1 cellular context compared by ENCODE assay signal in the genomic region with DNA sequence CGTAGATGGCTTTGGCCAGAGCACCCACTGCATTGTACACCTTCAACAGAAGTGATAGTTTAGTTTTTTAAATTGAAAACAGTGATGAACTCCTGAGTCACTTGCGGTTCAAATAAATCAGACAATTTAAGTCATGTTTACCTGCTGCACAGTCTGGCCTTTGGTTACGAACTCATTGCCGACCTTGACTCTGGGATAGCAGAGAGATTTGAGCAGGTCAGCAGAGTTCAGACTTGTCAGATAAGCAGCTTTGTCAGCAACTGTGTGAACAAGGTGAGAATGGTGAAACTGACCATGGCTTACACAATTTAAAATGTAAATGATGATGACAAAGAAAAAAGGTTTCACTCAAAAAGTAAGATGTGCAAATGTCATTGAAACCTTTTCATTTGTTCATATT.
TF ChIP-seq lines count a peak whose summit lies in the region.

No MANE protein-coding gene starts in this region.

TF ChIP-seq in HepG2, 621 proteins besides CTCF, POLR2A, EP300 and RAD21 (continued from another document and continues in another):
- TF ChIP-seq, protein P1, sequence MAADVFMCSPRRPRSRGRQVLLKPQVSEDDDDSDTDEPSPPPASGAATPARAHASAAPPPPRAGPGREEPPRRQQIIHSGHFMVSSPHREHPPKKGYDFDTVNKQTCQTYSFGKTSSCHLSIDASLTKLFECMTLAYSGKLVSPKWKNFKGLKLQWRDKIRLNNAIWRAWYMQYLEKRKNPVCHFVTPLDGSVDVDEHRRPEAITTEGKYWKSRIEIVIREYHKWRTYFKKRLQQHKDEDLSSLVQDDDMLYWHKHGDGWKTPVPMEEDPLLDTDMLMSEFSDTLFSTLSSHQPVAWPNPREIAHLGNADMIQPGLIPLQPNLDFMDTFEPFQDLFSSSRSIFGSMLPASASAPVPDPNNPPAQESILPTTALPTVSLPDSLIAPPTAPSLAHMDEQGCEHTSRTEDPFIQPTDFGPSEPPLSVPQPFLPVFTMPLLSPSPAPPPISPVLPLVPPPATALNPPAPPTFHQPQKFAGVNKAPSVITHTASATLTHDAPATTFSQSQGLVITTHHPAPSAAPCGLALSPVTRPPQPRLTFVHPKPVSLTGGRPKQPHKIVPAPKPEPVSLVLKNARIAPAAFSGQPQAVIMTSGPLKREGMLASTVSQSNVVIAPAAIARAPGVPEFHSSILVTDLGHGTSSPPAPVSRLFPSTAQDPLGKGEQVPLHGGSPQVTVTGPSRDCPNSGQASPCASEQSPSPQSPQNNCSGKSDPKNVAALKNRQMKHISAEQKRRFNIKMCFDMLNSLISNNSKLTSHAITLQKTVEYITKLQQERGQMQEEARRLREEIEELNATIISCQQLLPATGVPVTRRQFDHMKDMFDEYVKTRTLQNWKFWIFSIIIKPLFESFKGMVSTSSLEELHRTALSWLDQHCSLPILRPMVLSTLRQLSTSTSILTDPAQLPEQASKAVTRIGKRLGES (CRISPR knock-in tag; IDR thresholded peaks at IDR 0.05; ENCODE audit: borderline replicate concordance), result no peak
- TF ChIP-seq, protein P2, sequence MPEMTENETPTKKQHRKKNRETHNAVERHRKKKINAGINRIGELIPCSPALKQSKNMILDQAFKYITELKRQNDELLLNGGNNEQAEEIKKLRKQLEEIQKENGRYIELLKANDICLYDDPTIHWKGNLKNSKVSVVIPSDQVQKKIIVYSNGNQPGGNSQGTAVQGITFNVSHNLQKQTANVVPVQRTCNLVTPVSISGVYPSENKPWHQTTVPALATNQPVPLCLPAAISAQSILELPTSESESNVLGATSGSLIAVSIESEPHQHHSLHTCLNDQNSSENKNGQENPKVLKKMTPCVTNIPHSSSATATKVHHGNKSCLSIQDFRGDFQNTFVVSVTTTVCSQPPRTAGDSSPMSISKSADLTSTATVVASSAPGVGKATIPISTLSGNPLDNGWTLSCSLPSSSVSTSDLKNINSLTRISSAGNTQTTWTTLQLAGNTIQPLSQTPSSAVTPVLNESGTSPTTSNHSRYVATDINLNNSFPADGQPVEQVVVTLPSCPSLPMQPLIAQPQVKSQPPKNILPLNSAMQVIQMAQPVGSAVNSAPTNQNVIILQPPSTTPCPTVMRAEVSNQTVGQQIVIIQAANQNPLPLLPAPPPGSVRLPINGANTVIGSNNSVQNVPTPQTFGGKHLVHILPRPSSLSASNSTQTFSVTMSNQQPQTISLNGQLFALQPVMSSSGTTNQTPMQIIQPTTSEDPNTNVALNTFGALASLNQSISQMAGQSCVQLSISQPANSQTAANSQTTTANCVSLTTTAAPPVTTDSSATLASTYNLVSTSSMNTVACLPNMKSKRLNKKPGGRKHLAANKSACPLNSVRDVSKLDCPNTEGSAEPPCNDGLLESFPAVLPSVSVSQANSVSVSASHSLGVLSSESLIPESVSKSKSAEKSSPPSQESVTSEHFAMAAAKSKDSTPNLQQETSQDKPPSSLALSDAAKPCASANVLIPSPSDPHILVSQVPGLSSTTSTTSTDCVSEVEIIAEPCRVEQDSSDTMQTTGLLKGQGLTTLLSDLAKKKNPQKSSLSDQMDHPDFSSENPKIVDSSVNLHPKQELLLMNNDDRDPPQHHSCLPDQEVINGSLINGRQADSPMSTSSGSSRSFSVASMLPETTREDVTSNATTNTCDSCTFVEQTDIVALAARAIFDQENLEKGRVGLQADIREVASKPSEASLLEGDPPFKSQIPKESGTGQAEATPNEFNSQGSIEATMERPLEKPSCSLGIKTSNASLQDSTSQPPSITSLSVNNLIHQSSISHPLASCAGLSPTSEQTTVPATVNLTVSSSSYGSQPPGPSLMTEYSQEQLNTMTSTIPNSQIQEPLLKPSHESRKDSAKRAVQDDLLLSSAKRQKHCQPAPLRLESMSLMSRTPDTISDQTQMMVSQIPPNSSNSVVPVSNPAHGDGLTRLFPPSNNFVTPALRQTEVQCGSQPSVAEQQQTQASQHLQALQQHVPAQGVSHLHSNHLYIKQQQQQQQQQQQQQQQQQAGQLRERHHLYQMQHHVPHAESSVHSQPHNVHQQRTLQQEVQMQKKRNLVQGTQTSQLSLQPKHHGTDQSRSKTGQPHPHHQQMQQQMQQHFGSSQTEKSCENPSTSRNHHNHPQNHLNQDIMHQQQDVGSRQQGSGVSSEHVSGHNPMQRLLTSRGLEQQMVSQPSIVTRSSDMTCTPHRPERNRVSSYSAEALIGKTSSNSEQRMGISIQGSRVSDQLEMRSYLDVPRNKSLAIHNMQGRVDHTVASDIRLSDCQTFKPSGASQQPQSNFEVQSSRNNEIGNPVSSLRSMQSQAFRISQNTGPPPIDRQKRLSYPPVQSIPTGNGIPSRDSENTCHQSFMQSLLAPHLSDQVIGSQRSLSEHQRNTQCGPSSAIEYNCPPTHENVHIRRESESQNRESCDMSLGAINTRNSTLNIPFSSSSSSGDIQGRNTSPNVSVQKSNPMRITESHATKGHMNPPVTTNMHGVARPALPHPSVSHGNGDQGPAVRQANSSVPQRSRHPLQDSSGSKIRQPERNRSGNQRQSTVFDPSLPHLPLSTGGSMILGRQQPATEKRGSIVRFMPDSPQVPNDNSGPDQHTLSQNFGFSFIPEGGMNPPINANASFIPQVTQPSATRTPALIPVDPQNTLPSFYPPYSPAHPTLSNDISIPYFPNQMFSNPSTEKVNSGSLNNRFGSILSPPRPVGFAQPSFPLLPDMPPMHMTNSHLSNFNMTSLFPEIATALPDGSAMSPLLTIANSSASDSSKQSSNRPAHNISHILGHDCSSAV (CRISPR knock-in tag; IDR thresholded peaks at IDR 0.05; ENCODE audit: borderline replicate concordance), result no peak
- TF ChIP-seq BCL6 (CRISPR knock-in tag; IDR thresholded peaks at IDR 0.05) (peak; percentile 66), NR2F2 (IDR thresholded peaks at IDR 0.05; ENCODE audit: borderline replicate concordance, low read depth) (peak; percentile 77), HDAC6 (IDR thresholded peaks at IDR 0.05; ENCODE audit: low read depth, low read length) (no peak), TARDBP (CRISPR knock-in tag; IDR thresholded peaks at IDR 0.05) (0 out of 2 replicates have a peak, but pooled peaks have one; percentile 46), SALL1 (CRISPR knock-in tag; IDR thresholded peaks at IDR 0.05) (peak; percentile 54), CENPX (CRISPR knock-in tag; IDR thresholded peaks at IDR 0.05) (no peak), SRSF1 (optimal IDR thresholded peaks at IDR 0.05; ENCODE audit: low read depth, low read length) (no peak), HDAC2 (CRISPR knock-in tag; IDR thresholded peaks at IDR 0.05) (0 out of 2 replicates have a peak, but pooled peaks have one; percentile 43), TBX3 (IDR thresholded peaks at IDR 0.05; ENCODE audit: borderline replicate concordance) (no peak), SATB2 (CRISPR knock-in tag; IDR thresholded peaks at IDR 0.05) (no peak), CBFB (CRISPR knock-in tag; IDR thresholded peaks at IDR 0.05) (0 out of 2 replicates have a peak, but pooled peaks have one; percentile 55), FOXP1 (IDR thresholded peaks at IDR 0.05) (no peak), FOXP1 (CRISPR knock-in tag; IDR thresholded peaks at IDR 0.05) (peak; percentile 58), ZNF354B (CRISPR knock-in tag; IDR thresholded peaks at IDR 0.05) (no peak), FOXO1 (CRISPR knock-in tag; IDR thresholded peaks at IDR 0.05) (peak; percentile 64; the same call in 1 of the 2 replicates), GATAD2A (CRISPR knock-in tag; IDR thresholded peaks at IDR 0.05) (0 out of 2 replicates have a peak, but pooled peaks have one; percentile 10), AKAP8 (CRISPR knock-in tag; IDR thresholded peaks at IDR 0.05) (no peak)
- TF ChIP-seq, protein P3, sequence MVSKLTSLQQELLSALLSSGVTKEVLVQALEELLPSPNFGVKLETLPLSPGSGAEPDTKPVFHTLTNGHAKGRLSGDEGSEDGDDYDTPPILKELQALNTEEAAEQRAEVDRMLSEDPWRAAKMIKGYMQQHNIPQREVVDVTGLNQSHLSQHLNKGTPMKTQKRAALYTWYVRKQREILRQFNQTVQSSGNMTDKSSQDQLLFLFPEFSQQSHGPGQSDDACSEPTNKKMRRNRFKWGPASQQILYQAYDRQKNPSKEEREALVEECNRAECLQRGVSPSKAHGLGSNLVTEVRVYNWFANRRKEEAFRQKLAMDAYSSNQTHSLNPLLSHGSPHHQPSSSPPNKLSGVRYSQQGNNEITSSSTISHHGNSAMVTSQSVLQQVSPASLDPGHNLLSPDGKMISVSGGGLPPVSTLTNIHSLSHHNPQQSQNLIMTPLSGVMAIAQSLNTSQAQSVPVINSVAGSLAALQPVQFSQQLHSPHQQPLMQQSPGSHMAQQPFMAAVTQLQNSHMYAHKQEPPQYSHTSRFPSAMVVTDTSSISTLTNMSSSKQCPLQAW (CRISPR knock-in tag; IDR thresholded peaks at IDR 0.05), result peak; percentile 29; the same call in 1 of the 2 replicates
- TF ChIP-seq, protein P4, sequence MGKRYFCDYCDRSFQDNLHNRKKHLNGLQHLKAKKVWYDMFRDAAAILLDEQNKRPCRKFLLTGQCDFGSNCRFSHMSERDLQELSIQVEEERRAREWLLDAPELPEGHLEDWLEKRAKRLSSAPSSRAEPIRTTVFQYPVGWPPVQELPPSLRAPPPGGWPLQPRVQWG (CRISPR knock-in tag; IDR thresholded peaks at IDR 0.05; ENCODE audit: borderline replicate concordance, low read depth), result no peak
- TF ChIP-seq, protein P5, sequence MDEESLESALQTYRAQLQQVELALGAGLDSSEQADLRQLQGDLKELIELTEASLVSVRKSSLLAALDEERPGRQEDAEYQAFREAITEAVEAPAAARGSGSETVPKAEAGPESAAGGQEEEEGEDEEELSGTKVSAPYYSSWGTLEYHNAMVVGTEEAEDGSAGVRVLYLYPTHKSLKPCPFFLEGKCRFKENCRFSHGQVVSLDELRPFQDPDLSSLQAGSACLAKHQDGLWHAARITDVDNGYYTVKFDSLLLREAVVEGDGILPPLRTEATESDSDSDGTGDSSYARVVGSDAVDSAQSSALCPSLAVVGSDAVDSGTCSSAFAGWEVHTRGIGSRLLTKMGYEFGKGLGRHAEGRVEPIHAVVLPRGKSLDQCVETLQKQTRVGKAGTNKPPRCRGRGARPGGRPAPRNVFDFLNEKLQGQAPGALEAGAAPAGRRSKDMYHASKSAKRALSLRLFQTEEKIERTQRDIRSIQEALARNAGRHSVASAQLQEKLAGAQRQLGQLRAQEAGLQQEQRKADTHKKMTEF (CRISPR knock-in tag; IDR thresholded peaks at IDR 0.05), result 0 out of 2 replicates have a peak, but pooled peaks have one; percentile 36
- TF ChIP-seq, protein P6, sequence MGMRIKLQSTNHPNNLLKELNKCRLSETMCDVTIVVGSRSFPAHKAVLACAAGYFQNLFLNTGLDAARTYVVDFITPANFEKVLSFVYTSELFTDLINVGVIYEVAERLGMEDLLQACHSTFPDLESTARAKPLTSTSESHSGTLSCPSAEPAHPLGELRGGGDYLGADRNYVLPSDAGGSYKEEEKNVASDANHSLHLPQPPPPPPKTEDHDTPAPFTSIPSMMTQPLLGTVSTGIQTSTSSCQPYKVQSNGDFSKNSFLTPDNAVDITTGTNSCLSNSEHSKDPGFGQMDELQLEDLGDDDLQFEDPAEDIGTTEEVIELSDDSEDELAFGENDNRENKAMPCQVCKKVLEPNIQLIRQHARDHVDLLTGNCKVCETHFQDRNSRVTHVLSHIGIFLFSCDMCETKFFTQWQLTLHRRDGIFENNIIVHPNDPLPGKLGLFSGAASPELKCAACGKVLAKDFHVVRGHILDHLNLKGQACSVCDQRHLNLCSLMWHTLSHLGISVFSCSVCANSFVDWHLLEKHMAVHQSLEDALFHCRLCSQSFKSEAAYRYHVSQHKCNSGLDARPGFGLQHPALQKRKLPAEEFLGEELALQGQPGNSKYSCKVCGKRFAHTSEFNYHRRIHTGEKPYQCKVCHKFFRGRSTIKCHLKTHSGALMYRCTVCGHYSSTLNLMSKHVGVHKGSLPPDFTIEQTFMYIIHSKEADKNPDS (CRISPR knock-in tag; IDR thresholded peaks at IDR 0.05), result no peak
- TF ChIP-seq, protein P7, sequence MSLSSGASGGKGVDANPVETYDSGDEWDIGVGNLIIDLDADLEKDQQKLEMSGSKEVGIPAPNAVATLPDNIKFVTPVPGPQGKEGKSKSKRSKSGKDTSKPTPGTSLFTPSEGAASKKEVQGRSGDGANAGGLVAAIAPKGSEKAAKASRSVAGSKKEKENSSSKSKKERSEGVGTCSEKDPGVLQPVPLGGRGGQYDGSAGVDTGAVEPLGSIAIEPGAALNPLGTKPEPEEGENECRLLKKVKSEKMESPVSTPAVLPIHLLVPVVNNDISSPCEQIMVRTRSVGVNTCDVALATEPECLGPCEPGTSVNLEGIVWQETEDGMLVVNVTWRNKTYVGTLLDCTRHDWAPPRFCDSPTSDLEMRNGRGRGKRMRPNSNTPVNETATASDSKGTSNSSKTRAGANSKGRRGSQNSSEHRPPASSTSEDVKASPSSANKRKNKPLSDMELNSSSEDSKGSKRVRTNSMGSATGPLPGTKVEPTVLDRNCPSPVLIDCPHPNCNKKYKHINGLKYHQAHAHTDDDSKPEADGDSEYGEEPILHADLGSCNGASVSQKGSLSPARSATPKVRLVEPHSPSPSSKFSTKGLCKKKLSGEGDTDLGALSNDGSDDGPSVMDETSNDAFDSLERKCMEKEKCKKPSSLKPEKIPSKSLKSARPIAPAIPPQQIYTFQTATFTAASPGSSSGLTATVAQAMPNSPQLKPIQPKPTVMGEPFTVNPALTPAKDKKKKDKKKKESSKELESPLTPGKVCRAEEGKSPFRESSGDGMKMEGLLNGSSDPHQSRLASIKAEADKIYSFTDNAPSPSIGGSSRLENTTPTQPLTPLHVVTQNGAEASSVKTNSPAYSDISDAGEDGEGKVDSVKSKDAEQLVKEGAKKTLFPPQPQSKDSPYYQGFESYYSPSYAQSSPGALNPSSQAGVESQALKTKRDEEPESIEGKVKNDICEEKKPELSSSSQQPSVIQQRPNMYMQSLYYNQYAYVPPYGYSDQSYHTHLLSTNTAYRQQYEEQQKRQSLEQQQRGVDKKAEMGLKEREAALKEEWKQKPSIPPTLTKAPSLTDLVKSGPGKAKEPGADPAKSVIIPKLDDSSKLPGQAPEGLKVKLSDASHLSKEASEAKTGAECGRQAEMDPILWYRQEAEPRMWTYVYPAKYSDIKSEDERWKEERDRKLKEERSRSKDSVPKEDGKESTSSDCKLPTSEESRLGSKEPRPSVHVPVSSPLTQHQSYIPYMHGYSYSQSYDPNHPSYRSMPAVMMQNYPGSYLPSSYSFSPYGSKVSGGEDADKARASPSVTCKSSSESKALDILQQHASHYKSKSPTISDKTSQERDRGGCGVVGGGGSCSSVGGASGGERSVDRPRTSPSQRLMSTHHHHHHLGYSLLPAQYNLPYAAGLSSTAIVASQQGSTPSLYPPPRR (CRISPR knock-in tag; IDR thresholded peaks at IDR 0.05; ENCODE audit: borderline replicate concordance), result peak; percentile 61; the same call in 1 of the 2 replicates
- TF ChIP-seq, protein P8, sequence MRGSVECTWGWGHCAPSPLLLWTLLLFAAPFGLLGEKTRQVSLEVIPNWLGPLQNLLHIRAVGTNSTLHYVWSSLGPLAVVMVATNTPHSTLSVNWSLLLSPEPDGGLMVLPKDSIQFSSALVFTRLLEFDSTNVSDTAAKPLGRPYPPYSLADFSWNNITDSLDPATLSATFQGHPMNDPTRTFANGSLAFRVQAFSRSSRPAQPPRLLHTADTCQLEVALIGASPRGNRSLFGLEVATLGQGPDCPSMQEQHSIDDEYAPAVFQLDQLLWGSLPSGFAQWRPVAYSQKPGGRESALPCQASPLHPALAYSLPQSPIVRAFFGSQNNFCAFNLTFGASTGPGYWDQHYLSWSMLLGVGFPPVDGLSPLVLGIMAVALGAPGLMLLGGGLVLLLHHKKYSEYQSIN (CRISPR knock-in tag; IDR thresholded peaks at IDR 0.05; ENCODE audit: borderline replicate concordance), result no peak
- TF ChIP-seq, protein P9, sequence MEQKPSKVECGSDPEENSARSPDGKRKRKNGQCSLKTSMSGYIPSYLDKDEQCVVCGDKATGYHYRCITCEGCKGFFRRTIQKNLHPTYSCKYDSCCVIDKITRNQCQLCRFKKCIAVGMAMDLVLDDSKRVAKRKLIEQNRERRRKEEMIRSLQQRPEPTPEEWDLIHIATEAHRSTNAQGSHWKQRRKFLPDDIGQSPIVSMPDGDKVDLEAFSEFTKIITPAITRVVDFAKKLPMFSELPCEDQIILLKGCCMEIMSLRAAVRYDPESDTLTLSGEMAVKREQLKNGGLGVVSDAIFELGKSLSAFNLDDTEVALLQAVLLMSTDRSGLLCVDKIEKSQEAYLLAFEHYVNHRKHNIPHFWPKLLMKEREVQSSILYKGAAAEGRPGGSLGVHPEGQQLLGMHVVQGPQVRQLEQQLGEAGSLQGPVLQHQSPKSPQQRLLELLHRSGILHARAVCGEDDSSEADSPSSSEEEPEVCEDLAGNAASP (CRISPR knock-in tag; IDR thresholded peaks at IDR 0.05; ENCODE audit: borderline replicate concordance), result peak; percentile 40; the same call in 1 of the 2 replicates
